1 cellular context compared by ENCODE assay signal in genomic region chr10:95183451-95184230, GRCh38.
TF ChIP-seq lines count a peak whose summit lies in the region.

No MANE protein-coding gene starts in this region.

TF ChIP-seq in SK-N-SH, 30 proteins besides CTCF, POLR2A, EP300 and RAD21 (continued from another document):
- TF ChIP-seq IRF3 (IDR thresholded peaks at IDR 0.05; ENCODE audit: low read depth, low read length) (no peak), REST (IDR thresholded peaks at IDR 0.05; ENCODE audit: low read depth, low read length) (peak; percentile 41; the same call in 1 of the 2 replicates), MAX (IDR thresholded peaks at IDR 0.05; ENCODE audit: low read depth) (peak; percentile 60; the same call in 1 of the 2 replicates), MXI1 (IDR thresholded peaks at IDR 0.05; ENCODE audit: low read depth, low read length) (no peak), GABPA (IDR thresholded peaks at IDR 0.05; ENCODE audit: low read depth) (peak; percentile 51; the same call in 1 of the 2 replicates), FOSL2 (IDR thresholded peaks at IDR 0.05; ENCODE audit: borderline replicate concordance, low read depth) (no peak), YY1 (IDR thresholded peaks at IDR 0.05; ENCODE audit: low read depth) (peak; percentile 59), ELF1 (IDR thresholded peaks at IDR 0.05) (peak; percentile 76), USF2 (IDR thresholded peaks at IDR 0.05; ENCODE audit: borderline replicate concordance, low read depth, low read length) (no peak), TEAD4 (IDR thresholded peaks at IDR 0.05; ENCODE audit: borderline replicate concordance, insufficient read depth) (no peak), SIN3A (IDR thresholded peaks at IDR 0.05; ENCODE audit: borderline replicate concordance, low read depth, low read length) (no peak), SMC3 (IDR thresholded peaks at IDR 0.05; ENCODE audit: low read depth, low read length) (peak; percentile 74), FOXM1 (IDR thresholded peaks at IDR 0.05; ENCODE audit: low read depth) (0 out of 2 replicates have a peak, but pooled peaks have one; percentile 38)
